ENCODE assay signal across 1 cellular context in the genomic region with DNA sequence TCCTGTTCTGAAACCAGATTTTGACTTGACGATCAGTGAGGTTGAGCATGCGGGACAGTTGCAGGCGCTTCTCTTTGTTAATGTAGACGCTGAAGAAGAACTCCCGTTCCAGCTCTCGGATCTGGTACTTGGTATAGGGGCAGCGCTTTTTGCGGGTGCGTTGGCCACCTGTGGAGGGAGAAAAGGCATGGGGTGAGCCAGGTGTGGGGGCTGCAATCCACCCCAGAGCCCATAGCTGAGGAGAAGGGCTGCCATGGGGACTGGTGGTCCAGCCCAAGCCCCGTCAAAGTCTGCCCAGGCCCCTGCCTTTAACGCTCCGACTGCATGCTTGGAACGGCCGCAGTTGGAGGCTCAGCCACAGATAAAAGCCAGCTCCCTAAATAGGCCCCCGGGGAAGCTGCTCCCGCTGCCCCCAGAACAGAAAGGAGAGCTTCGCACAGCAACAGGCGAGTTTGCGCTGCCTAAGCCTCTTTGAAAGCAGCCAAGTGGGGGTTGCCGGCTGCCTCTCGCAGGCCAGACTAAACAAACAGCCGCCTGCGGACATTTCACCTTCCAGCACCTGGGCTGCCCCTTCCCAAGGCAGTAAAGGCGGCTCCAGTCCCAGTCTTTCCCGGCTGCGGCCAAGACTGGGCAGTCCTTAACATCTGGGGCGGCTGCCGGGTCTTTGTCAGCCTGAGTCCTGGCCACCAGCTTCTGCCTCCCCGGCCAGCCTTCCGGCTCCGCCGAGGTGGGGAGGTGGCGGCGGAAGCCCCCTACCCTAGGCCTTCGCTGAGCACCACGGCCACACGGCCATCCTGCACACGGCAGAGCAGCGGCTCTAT.
TF ChIP-seq lines count a peak whose summit lies in the region.

No MANE protein-coding gene starts in this region.

TF ChIP-seq in GM23338, 12 proteins besides CTCF, POLR2A, EP300 and RAD21 (continued from another document):
- no peak for TF ChIP-seq ZNF331 (CRISPR knock-in tag; IDR thresholded peaks at IDR 0.05; ENCODE audit: low read depth)
- peak; percentile 88 for TF ChIP-seq EZH2 (IDR thresholded peaks at IDR 0.05; ENCODE audit: low read depth, unreplicated experiment)
